Comparison of ENCODE assay signal across 25 cellular contexts in genomic region chr7:137703291-137704010, GRCh38.
DNase-seq lines count a peak whose midpoint lies in the region; ATAC-seq, FAIRE-seq and TF ChIP-seq lines count a peak whose summit lies in the region.
"Had no signal": no experiment of that assay in that cellular context is flagged by ENCODE, and none has a peak within 500 bp of the region (broad histone marks: within the 10 kb centered on the region; RNA-seq: fewer than 3 reads in every experiment).

No MANE protein-coding gene starts in this region.

- H4K20me1 ChIP-seq in astrocyte (ENCODE audit: insufficient read depth, low read length), result no peaks in the 10 kb centered on the region
- H4K20me1 ChIP-seq: BLaER1 treated with 17β-estradiol and CSF1 and Interleukin-3, amounts not matched to agents 10 nM and 100 nM had no signal

- no peaks in the 10 kb centered on the region for H3K36me3 ChIP-seq in BJ (ENCODE audit: control insufficient read depth, insufficient read depth, low read length)
- H3K36me3 ChIP-seq in astrocyte (ENCODE audit: insufficient read depth, low read length), result no peaks in the 10 kb centered on the region
- H3K36me3 ChIP-seq: SJSA1 had no signal

- ATAC-seq in HG03521 (IDR thresholded peaks at IDR 0.05; ENCODE audit: unreplicated experiment), result no peak
- ATAC-seq: Right ventricle myocardium inferior had no signal

- H3K27me3 ChIP-seq in BJ (ENCODE audit: control insufficient read depth, insufficient read depth, low read length) (no peaks in the 10 kb centered on the region), astrocyte (ENCODE audit: insufficient read depth, low read length) (no peaks in the 10 kb centered on the region)
- H3K27me3 ChIP-seq: BLaER1 treated with 17β-estradiol and CSF1 and Interleukin-3, amounts not matched to agents 10 nM and 100 nM; SJSA1 had no signal

- no peak overlapping the region for H3K9ac ChIP-seq in astrocyte (ENCODE audit: low read length)
- H3K9ac ChIP-seq: BLaER1 treated with 17β-estradiol and CSF1 and Interleukin-3, amounts not matched to agents 10 nM and 100 nM; KMS-11 had no signal

- no peak overlapping the region for H2AFZ ChIP-seq in astrocyte (ENCODE audit: low read depth, low read length)

- no peaks in the 10 kb centered on the region for H3K27me3 Mint-ChIP-seq in astrocyte (ENCODE audit: low read depth, unreplicated experiment)
- H3K27me3 Mint-ChIP-seq in activated CD4-positive, alpha-beta memory T cell treated with anti-CD3 and anti-CD28 coated beads, Interleukin-2, amount 10 ng/mL, durations not matched to agents 7 days and 5 days, result no peaks in the 10 kb centered on the region

- no peaks in the 10 kb centered on the region for H3K79me2 ChIP-seq in astrocyte (ENCODE audit: insufficient read depth, low read length)

- H3K4me2 ChIP-seq in astrocyte (ENCODE audit: low read length), result no peak overlapping the region
- H3K4me2 ChIP-seq: BLaER1 treated with 17β-estradiol and CSF1 and Interleukin-3, amounts not matched to agents 10 nM and 100 nM; KMS-11 had no signal

- POLR2A ChIA-PET in BJ (lab: Charles Lee), result no interaction called here
- POLR2A ChIA-PET in activated CD4-positive, alpha-beta memory T cell treated with anti-CD3 and anti-CD28 coated beads, Interleukin-2, amount 10 ng/mL, durations not matched to agents 7 days and 5 days (lab: Charles Lee), result no interaction called here

- H3K27ac ChIP-seq in astrocyte (ENCODE audit: low read depth, low read length), result no peak overlapping the region
- H3K27ac ChIP-seq: BLaER1 treated with 17β-estradiol and CSF1 and Interleukin-3, amounts not matched to agents 10 nM and 100 nM; KMS-11 had no signal

- H3K4me3 ChIP-seq in BJ (ENCODE audit: low read depth, low read length), result no peak overlapping the region
- no peak overlapping the region for H3K4me3 ChIP-seq in HFF-Myc (replicated peaks; ENCODE audit: low read depth, low read length)
- no peak overlapping the region for H3K4me3 ChIP-seq in astrocyte (ENCODE audit: insufficient read depth, low read depth, low read length)
- H3K4me3 ChIP-seq: BLaER1 treated with 17β-estradiol and CSF1 and Interleukin-3, amounts not matched to agents 10 nM and 100 nM; SJSA1 had no signal

- H3K4me1 Mint-ChIP-seq in astrocyte (ENCODE audit: low read depth, unreplicated experiment), result no peaks in the 10 kb centered on the region
- H3K4me1 Mint-ChIP-seq in activated CD4-positive, alpha-beta memory T cell treated with anti-CD3 and anti-CD28 coated beads, Interleukin-2, amount 10 ng/mL, durations not matched to agents 7 days and 5 days, result no peaks in the 10 kb centered on the region
- H3K4me1 Mint-ChIP-seq: CD4-positive, alpha-beta memory T cell had no signal

- no peak overlapping the region for H3K4me3 Mint-ChIP-seq in astrocyte (ENCODE audit: unreplicated experiment)
- H3K4me3 Mint-ChIP-seq in activated CD4-positive, alpha-beta memory T cell treated with anti-CD3 and anti-CD28 coated beads, Interleukin-2, amount 10 ng/mL, durations not matched to agents 7 days and 5 days, result no peak overlapping the region
- H3K4me3 Mint-ChIP-seq: CD4-positive, alpha-beta memory T cell had no signal

- CTCF ChIA-PET in BJ (lab: Yijun Ruan, JAX), result interaction anchor here (1.4 kb wide), 1 partner anchor 8 kb away, joined by 4 read pairs; no protein-coding TSS in a partner anchor
- CTCF ChIA-PET in activated CD4-positive, alpha-beta memory T cell treated with anti-CD3 and anti-CD28 coated beads, Interleukin-2, amount 10 ng/mL, durations not matched to agents 7 days and 5 days (lab: Charles Lee), result no interaction called here

- no peak overlapping the region for H3K27ac Mint-ChIP-seq in astrocyte (ENCODE audit: unreplicated experiment)
- H3K27ac Mint-ChIP-seq in activated CD4-positive, alpha-beta memory T cell treated with anti-CD3 and anti-CD28 coated beads, Interleukin-2, amount 10 ng/mL, durations not matched to agents 7 days and 5 days, result no peak overlapping the region

- H3K4me1 ChIP-seq in astrocyte (ENCODE audit: insufficient read depth, low read length), result no peaks in the 10 kb centered on the region
- H3K4me1 ChIP-seq: BLaER1 treated with 17β-estradiol and CSF1 and Interleukin-3, amounts not matched to agents 10 nM and 100 nM; Caco-2 had no signal

- H3K9me3 Mint-ChIP-seq in astrocyte (ENCODE audit: unreplicated experiment), result peaks cover 23% of the 10 kb centered on the region
- peaks cover 4% of the 10 kb centered on the region for H3K9me3 Mint-ChIP-seq in activated CD4-positive, alpha-beta memory T cell treated with anti-CD3 and anti-CD28 coated beads, Interleukin-2, amount 10 ng/mL, durations not matched to agents 7 days and 5 days

- DNase-seq in BJ (ENCODE audit: low read depth) (peak; percentile 71), HFF-Myc (ENCODE audit: extremely low read depth, low read depth) (peak; percentile 15), astrocyte (ENCODE audit: low read depth) (no peak), kidney tubule cell (ENCODE audit: low spot score) (peak; percentile 21), DMS 273 (lab: John Stamatoyannopoulos, UW; ENCODE audit: unreplicated experiment) (no peak)
- DNase-seq in activated CD4-positive, alpha-beta memory T cell treated with anti-CD3 and anti-CD28 coated beads, Interleukin-2, amount 10 ng/mL, durations not matched to agents 7 days and 5 days, result no peak
- DNase-seq: Caco-2; CD4-positive, alpha-beta memory T cell; DND-41; GDM1; MV-4-11; NCI-H1105 treated with DMSO at 0.1 percent for 48 hours; NCI-H2029 treated with DMSO at 0.1 percent for 48 hours; NCI-H226; NCI-H510A treated with DMSO at 0.1 percent for 48 hours; NCI-H748 treated with DMSO at 0.1 percent for 48 hours; NK-92 treated with Interleukin-12 subunit alpha and Interleukin-12 subunit beta, amount 100 ng/mL, for 24 hours had no signal

- peaks cover 6% of the 10 kb centered on the region for H3K36me3 Mint-ChIP-seq in astrocyte (ENCODE audit: low read depth, unreplicated experiment)
- no peaks in the 10 kb centered on the region for H3K36me3 Mint-ChIP-seq in activated CD4-positive, alpha-beta memory T cell treated with anti-CD3 and anti-CD28 coated beads, Interleukin-2, amount 10 ng/mL, durations not matched to agents 7 days and 5 days (ENCODE audit: low read depth)
- H3K36me3 Mint-ChIP-seq: CD4-positive, alpha-beta memory T cell had no signal

- H3K9me3 ChIP-seq in astrocyte (ENCODE audit: insufficient read depth, low read depth, low read length), result peaks cover 2% of the 10 kb centered on the region
- H3K9me3 ChIP-seq: Caco-2 had no signal

- TF ChIP-seq CTCF in BJ (IDR thresholded peaks at IDR 0.05; ENCODE audit: insufficient read depth, low read depth, low read length) (no peak), HFF-Myc (IDR thresholded peaks at IDR 0.05; ENCODE audit: low read depth, low read length, missing control alignments) (no peak), astrocyte (IDR thresholded peaks at IDR 0.05; ENCODE audit: insufficient read depth, low read depth, low read length) (no peak)

- FAIRE-seq in astrocyte (lab: Jason Lieb, UNC), result peak; percentile 54
- FAIRE-seq: GM19239, H54, HTR-8/SVneo had no signal

Comparison
In these comparisons a context has a peak if more than half of its experiments do, and no peak if none do; other contexts are left out.
1. DNase-seq: peak in BJ (single experiment), HFF-Myc (single experiment) and kidney tubule cell (single experiment); none in astrocyte (single experiment), activated CD4-positive, alpha-beta memory T cell treated with anti-CD3 and anti-CD28 coated beads, Interleukin-2, amount 10 ng/mL, durations not matched to agents 7 days and 5 days (single experiment) and DMS 273 (single experiment).